Comparison of ENCODE assay signal across 1 cellular context in the genomic region with DNA sequence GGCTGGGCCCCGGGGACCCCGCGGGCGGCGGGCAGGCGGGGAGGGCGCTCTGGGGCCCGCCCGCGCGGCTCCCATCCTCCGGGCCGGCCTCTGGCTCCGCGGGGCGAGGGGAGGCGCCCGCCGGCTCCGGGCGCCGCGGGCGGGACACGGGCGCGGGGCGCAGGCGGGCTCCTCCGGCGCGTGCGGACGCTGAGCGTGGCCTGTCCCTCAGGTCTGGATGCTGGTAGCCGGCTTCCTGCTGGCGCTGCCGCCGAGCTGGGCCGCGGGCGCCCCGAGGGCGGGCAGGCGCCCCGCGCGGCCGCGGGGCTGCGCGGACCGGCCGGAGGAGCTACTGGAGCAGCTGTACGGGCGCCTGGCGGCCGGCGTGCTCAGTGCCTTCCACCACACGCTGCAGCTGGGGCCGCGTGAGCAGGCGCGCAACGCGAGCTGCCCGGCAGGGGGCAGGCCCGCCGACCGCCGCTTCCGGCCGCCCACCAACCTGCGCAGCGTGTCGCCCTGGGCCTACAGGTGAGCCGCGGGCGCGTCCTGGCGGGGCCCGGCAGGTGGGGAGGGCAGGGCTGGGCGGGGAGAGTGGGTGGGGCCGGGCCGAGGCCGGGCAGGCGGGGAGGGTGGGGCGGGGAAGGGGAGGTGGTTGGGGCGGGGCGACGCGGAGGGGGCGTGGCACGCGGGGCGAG.
TF ChIP-seq lines count a peak whose summit lies in the region.

No MANE protein-coding gene starts in this region.

TF ChIP-seq in K562, 482 proteins besides CTCF, POLR2A, EP300 and RAD21 (continued from another document and continues in another):
- TF ChIP-seq, protein P1, sequence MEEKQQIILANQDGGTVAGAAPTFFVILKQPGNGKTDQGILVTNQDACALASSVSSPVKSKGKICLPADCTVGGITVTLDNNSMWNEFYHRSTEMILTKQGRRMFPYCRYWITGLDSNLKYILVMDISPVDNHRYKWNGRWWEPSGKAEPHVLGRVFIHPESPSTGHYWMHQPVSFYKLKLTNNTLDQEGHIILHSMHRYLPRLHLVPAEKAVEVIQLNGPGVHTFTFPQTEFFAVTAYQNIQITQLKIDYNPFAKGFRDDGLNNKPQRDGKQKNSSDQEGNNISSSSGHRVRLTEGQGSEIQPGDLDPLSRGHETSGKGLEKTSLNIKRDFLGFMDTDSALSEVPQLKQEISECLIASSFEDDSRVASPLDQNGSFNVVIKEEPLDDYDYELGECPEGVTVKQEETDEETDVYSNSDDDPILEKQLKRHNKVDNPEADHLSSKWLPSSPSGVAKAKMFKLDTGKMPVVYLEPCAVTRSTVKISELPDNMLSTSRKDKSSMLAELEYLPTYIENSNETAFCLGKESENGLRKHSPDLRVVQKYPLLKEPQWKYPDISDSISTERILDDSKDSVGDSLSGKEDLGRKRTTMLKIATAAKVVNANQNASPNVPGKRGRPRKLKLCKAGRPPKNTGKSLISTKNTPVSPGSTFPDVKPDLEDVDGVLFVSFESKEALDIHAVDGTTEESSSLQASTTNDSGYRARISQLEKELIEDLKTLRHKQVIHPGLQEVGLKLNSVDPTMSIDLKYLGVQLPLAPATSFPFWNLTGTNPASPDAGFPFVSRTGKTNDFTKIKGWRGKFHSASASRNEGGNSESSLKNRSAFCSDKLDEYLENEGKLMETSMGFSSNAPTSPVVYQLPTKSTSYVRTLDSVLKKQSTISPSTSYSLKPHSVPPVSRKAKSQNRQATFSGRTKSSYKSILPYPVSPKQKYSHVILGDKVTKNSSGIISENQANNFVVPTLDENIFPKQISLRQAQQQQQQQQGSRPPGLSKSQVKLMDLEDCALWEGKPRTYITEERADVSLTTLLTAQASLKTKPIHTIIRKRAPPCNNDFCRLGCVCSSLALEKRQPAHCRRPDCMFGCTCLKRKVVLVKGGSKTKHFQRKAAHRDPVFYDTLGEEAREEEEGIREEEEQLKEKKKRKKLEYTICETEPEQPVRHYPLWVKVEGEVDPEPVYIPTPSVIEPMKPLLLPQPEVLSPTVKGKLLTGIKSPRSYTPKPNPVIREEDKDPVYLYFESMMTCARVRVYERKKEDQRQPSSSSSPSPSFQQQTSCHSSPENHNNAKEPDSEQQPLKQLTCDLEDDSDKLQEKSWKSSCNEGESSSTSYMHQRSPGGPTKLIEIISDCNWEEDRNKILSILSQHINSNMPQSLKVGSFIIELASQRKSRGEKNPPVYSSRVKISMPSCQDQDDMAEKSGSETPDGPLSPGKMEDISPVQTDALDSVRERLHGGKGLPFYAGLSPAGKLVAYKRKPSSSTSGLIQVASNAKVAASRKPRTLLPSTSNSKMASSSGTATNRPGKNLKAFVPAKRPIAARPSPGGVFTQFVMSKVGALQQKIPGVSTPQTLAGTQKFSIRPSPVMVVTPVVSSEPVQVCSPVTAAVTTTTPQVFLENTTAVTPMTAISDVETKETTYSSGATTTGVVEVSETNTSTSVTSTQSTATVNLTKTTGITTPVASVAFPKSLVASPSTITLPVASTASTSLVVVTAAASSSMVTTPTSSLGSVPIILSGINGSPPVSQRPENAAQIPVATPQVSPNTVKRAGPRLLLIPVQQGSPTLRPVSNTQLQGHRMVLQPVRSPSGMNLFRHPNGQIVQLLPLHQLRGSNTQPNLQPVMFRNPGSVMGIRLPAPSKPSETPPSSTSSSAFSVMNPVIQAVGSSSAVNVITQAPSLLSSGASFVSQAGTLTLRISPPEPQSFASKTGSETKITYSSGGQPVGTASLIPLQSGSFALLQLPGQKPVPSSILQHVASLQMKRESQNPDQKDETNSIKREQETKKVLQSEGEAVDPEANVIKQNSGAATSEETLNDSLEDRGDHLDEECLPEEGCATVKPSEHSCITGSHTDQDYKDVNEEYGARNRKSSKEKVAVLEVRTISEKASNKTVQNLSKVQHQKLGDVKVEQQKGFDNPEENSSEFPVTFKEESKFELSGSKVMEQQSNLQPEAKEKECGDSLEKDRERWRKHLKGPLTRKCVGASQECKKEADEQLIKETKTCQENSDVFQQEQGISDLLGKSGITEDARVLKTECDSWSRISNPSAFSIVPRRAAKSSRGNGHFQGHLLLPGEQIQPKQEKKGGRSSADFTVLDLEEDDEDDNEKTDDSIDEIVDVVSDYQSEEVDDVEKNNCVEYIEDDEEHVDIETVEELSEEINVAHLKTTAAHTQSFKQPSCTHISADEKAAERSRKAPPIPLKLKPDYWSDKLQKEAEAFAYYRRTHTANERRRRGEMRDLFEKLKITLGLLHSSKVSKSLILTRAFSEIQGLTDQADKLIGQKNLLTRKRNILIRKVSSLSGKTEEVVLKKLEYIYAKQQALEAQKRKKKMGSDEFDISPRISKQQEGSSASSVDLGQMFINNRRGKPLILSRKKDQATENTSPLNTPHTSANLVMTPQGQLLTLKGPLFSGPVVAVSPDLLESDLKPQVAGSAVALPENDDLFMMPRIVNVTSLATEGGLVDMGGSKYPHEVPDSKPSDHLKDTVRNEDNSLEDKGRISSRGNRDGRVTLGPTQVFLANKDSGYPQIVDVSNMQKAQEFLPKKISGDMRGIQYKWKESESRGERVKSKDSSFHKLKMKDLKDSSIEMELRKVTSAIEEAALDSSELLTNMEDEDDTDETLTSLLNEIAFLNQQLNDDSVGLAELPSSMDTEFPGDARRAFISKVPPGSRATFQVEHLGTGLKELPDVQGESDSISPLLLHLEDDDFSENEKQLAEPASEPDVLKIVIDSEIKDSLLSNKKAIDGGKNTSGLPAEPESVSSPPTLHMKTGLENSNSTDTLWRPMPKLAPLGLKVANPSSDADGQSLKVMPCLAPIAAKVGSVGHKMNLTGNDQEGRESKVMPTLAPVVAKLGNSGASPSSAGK (IDR thresholded peaks at IDR 0.05) = no peak
- no peak for TF ChIP-seq ZNF197 (CRISPR knock-in tag; IDR thresholded peaks at IDR 0.05; ENCODE audit: low read depth)
- TF ChIP-seq, protein P2, sequence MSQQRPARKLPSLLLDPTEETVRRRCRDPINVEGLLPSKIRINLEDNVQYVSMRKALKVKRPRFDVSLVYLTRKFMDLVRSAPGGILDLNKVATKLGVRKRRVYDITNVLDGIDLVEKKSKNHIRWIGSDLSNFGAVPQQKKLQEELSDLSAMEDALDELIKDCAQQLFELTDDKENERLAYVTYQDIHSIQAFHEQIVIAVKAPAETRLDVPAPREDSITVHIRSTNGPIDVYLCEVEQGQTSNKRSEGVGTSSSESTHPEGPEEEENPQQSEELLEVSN (IDR thresholded peaks at IDR 0.05; ENCODE audit: borderline replicate concordance in 1 of 2, extremely low read depth in 1 of 2, insufficient read depth in 1 of 2, insufficient read length in 1 of 2, low read depth in 1 of 2, low read length in 1 of 2, poor library complexity in 1 of 2, severe bottlenecking in 1 of 2) = peak in 1 of 2 experiments; percentile 84
- no peak for TF ChIP-seq SRSF7 (optimal IDR thresholded peaks at IDR 0.05; ENCODE audit: low read depth, low read length)
- no peak for TF ChIP-seq TEAD4 (IDR thresholded peaks at IDR 0.05; ENCODE audit: low read length)
- no peak for TF ChIP-seq TEAD4 (CRISPR knock-in tag; IDR thresholded peaks at IDR 0.05; ENCODE audit: borderline replicate concordance)
- no peak for TF ChIP-seq ZNF707 (CRISPR knock-in tag; conservative IDR thresholded peaks at IDR 0.05)
- TF ChIP-seq TOE1 (IDR thresholded peaks at IDR 0.05; ENCODE audit: borderline replicate concordance) = no peak
- no peak for TF ChIP-seq TOE1 (CRISPR knock-in tag; IDR thresholded peaks at IDR 0.05; ENCODE audit: borderline replicate concordance, low read depth)
- peak; percentile 63 for TF ChIP-seq GABPA (tag; conservative IDR thresholded peaks at IDR 0.05; ENCODE audit: low read depth)
- TF ChIP-seq POLR2G (IDR thresholded peaks at IDR 0.05; ENCODE audit: low read depth, low read length) = peak; percentile 55
- peak in 1 of 3 experiments; percentile 47 for TF ChIP-seq YY1 (IDR thresholded peaks at IDR 0.05; ENCODE audit: borderline replicate concordance in 1 of 3, control insufficient read depth in 1 of 3, extremely low read depth in 1 of 3, insufficient read depth in 3 of 3, insufficient read length in 1 of 3, insufficient replicate concordance in 2 of 3, low read depth in 1 of 3, low read length in 2 of 3)
- TF ChIP-seq CEBPB (tag; IDR thresholded peaks at IDR 0.05) = no peak
- TF ChIP-seq, protein P3, sequence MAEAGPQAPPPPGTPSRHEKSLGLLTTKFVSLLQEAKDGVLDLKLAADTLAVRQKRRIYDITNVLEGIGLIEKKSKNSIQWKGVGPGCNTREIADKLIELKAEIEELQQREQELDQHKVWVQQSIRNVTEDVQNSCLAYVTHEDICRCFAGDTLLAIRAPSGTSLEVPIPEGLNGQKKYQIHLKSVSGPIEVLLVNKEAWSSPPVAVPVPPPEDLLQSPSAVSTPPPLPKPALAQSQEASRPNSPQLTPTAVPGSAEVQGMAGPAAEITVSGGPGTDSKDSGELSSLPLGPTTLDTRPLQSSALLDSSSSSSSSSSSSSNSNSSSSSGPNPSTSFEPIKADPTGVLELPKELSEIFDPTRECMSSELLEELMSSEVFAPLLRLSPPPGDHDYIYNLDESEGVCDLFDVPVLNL (CRISPR knock-in tag; IDR thresholded peaks at IDR 0.05; ENCODE audit: low read depth) = no peak
- no peak for TF ChIP-seq ZNF217 (CRISPR knock-in tag; IDR thresholded peaks at IDR 0.05)
- no peak for TF ChIP-seq KLF1 (tag; IDR thresholded peaks at IDR 0.05)
- no peak for TF ChIP-seq RHOXF2B (CRISPR knock-in tag; conservative IDR thresholded peaks at IDR 0.05)
- TF ChIP-seq, protein P4, sequence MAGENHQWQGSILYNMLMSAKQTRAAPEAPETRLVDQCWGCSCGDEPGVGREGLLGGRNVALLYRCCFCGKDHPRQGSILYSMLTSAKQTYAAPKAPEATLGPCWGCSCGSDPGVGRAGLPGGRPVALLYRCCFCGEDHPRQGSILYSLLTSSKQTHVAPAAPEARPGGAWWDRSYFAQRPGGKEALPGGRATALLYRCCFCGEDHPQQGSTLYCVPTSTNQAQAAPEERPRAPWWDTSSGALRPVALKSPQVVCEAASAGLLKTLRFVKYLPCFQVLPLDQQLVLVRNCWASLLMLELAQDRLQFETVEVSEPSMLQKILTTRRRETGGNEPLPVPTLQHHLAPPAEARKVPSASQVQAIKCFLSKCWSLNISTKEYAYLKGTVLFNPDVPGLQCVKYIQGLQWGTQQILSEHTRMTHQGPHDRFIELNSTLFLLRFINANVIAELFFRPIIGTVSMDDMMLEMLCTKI (IDR thresholded peaks at IDR 0.05; ENCODE audit: partially characterized antibody) = no peak
- TF ChIP-seq PYGO2 (tag; IDR thresholded peaks at IDR 0.05) = no peak
- peak; percentile 38 for TF ChIP-seq TAF1 (IDR thresholded peaks at IDR 0.05; ENCODE audit: control insufficient read depth, extremely low read depth, insufficient read depth, low read length, severe bottlenecking)
- no peak for TF ChIP-seq TEAD1 (CRISPR knock-in tag; IDR thresholded peaks at IDR 0.05)
- TF ChIP-seq ETV5 (CRISPR knock-in tag; IDR thresholded peaks at IDR 0.05; ENCODE audit: low read depth) = peak; percentile 51; the same call in 1 of the 2 replicates
- peak; percentile 23 for TF ChIP-seq RBBP5 (IDR thresholded peaks at IDR 0.05; ENCODE audit: borderline replicate concordance, insufficient read depth, low read length, poor library complexity, severe bottlenecking)
- TF ChIP-seq ZC3H11A (IDR thresholded peaks at IDR 0.05; ENCODE audit: low read depth, low read length) = no peak
- TF ChIP-seq RBM14 (IDR thresholded peaks at IDR 0.05; ENCODE audit: borderline replicate concordance, insufficient read depth, low read depth, low read length) = no peak
- TF ChIP-seq, protein P5, sequence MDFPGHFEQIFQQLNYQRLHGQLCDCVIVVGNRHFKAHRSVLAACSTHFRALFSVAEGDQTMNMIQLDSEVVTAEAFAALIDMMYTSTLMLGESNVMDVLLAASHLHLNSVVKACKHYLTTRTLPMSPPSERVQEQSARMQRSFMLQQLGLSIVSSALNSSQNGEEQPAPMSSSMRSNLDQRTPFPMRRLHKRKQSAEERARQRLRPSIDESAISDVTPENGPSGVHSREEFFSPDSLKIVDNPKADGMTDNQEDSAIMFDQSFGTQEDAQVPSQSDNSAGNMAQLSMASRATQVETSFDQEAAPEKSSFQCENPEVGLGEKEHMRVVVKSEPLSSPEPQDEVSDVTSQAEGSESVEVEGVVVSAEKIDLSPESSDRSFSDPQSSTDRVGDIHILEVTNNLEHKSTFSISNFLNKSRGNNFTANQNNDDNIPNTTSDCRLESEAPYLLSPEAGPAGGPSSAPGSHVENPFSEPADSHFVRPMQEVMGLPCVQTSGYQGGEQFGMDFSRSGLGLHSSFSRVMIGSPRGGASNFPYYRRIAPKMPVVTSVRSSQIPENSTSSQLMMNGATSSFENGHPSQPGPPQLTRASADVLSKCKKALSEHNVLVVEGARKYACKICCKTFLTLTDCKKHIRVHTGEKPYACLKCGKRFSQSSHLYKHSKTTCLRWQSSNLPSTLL (IDR thresholded peaks at IDR 0.05) = no peak
- peak; percentile 49 for TF ChIP-seq ELF1 (tag; IDR thresholded peaks at IDR 0.05)
- TF ChIP-seq FOXA1 (IDR thresholded peaks at IDR 0.05; ENCODE audit: borderline replicate concordance) = no peak
- TF ChIP-seq FUS (optimal IDR thresholded peaks at IDR 0.05; ENCODE audit: low read depth, low read length) = no peak
- TF ChIP-seq, protein P6, sequence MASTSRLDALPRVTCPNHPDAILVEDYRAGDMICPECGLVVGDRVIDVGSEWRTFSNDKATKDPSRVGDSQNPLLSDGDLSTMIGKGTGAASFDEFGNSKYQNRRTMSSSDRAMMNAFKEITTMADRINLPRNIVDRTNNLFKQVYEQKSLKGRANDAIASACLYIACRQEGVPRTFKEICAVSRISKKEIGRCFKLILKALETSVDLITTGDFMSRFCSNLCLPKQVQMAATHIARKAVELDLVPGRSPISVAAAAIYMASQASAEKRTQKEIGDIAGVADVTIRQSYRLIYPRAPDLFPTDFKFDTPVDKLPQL (IDR thresholded peaks at IDR 0.05; ENCODE audit: extremely low read depth, insufficient read length) = no peak
- TF ChIP-seq CTBP1 (IDR thresholded peaks at IDR 0.05; ENCODE audit: borderline replicate concordance) = peak; percentile 84
- no peak for TF ChIP-seq DNMT1 (IDR thresholded peaks at IDR 0.05)
- TF ChIP-seq, protein P7, sequence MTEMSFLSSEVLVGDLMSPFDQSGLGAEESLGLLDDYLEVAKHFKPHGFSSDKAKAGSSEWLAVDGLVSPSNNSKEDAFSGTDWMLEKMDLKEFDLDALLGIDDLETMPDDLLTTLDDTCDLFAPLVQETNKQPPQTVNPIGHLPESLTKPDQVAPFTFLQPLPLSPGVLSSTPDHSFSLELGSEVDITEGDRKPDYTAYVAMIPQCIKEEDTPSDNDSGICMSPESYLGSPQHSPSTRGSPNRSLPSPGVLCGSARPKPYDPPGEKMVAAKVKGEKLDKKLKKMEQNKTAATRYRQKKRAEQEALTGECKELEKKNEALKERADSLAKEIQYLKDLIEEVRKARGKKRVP (CRISPR knock-in tag; IDR thresholded peaks at IDR 0.05) = no peak
